1 cellular context compared by ENCODE assay signal in the genomic region with DNA sequence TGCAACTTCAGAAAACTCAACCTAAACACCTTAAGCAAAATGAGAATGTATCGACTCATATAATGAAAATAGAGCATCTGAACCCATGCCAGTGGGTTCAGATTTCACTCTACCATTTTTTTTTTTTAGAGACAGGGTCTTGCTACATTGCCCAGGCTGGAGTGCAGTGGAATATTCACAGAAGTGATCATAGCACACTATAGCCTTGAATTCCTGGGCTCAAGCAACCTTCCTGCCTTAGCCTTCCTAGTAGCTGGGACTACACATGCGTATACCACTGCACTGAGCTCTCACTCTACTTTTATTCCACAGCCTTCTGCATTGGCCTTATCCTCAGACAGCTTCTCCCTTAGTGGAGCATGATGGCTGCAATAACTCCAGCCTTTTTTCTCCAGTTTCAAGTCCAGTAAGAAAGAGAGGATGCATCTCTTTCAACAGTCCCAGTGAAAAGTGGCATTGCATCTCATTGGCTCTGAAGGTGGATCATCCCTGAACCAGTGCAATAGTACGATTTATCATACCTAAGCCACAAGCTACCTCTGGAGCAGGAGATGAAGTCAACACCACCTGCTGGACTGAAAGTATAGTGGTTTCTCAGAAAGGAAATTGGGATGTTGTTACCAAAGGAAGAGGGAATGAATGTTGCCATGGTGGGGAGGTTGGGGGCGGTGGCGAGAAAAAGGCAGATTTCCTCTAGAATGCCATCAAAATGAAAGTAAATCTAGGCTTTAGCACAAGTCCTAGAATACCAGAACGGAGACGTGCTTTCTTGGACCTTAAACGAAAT.
TF ChIP-seq lines count a peak whose summit lies in the region.

No MANE protein-coding gene starts in this region.

TF ChIP-seq in HCT116, 20 proteins besides CTCF, POLR2A, EP300 and RAD21 (continued from another document):
- TF ChIP-seq, protein P1, sequence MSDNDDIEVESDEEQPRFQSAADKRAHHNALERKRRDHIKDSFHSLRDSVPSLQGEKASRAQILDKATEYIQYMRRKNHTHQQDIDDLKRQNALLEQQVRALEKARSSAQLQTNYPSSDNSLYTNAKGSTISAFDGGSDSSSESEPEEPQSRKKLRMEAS (IDR thresholded peaks at IDR 0.05), result no peak
- TF ChIP-seq YY1 (IDR thresholded peaks at IDR 0.05; ENCODE audit: extremely low read depth, insufficient replicate concordance, low read depth, low read length) (no peak), FOSL1 (IDR thresholded peaks at IDR 0.05; ENCODE audit: low read depth) (no peak), ZFX (IDR thresholded peaks at IDR 0.05) (no peak), EZH2phosphoT487 (IDR thresholded peaks at IDR 0.05; ENCODE audit: borderline replicate concordance) (no peak), JUND (IDR thresholded peaks at IDR 0.05) (no peak)
